9 cellular contexts compared by ENCODE assay signal in the genomic region with DNA sequence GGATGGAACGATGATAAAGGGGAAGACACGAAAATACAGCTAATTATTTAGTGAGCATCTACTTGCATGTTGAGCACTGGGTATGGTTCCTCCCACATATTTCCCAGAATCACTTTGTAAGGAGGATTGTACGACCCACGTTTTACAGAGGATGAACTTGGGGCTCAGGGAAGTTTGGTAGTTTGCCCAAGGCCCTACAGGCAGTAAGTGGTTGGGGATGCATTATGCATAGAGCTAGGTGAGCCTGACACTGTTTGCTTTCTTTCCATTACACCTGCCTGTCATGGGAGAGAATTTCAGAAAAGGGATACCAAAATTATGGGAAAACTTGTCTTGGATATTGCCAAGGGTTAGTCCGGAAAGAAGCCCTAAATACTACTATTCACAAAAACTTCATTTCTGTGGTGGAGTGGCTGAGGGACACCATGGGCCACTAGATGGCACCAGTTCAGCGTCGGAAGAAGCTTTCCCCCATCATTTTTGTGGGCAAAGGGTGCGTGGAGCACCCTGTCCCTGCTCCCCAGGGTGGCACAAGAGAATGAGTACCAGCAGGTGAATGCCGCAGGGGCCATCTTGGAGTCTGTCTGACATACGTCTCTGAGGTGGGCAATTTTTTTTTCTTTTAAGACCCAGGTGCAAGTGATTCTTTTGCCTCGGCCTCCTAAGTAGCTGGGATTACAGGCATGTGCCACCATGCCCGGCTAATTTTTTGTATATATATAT. TPM values are rescaled to one million over a fixed set of nuclear protein-coding genes. Genes with fewer than 3 reads are reported as not detected.
DNase-seq lines count a peak whose midpoint lies in the region; ATAC-seq and TF ChIP-seq lines count a peak whose summit lies in the region.
"Had no signal": no experiment of that assay in that cellular context is flagged by ENCODE, and none has a peak within 500 bp of the region (broad histone marks: within the 10 kb centered on the region; RNA-seq: fewer than 3 reads in every experiment).

No MANE protein-coding gene starts in this region.

- BruUV-seq in mammary epithelial cell (replicated peaks; lab: Mats Ljungman, UMichigan): no TSS peak

- TF ChIP-seq CTCF in VCaP (conservative IDR thresholded peaks at IDR 0.05): peak; percentile 92
- peak; percentile 92 to 93 for TF ChIP-seq CTCF in mammary epithelial cell (conservative IDR thresholded peaks at IDR 0.05 in 1 of 2, IDR thresholded peaks at IDR 0.05 in 1 of 2; ENCODE audit: extremely low read depth in 1 of 2, insufficient read depth in 1 of 2, low read depth in 1 of 2, low read length in 2 of 2)

- no peaks in the 10 kb centered on the region for H3K9me3 ChIP-seq in mammary epithelial cell (replicated peaks; ENCODE audit: insufficient read depth, low read length)
- H3K9me3 ChIP-seq: BLaER1 had no signal

- H3K9ac ChIP-seq in mammary epithelial cell (ENCODE audit: insufficient read depth, low read length): no peak overlapping the region
- H3K9ac ChIP-seq: BLaER1 had no signal

- DNase-seq in NK-92 treated with Interleukin-12 subunit alpha and Interleukin-12 subunit beta, amount 100 ng/mL, for 24 hours (lab: John Stamatoyannopoulos, UW): peak; percentile 20
- no peak for DNase-seq in NK-92 (lab: John Stamatoyannopoulos, UW; ENCODE audit: unreplicated experiment)
- DNase-seq in NCI-H2081 treated with DMSO at 0.1 percent for 48 hours (lab: John Stamatoyannopoulos, UW): peak; percentile 9
- peak; percentile 46 for DNase-seq in mammary epithelial cell
- peak; percentile 55 for DNase-seq in left lobe of liver (ENCODE audit: low spot score)
- peak; percentile 26 for DNase-seq in stimulated activated CD8-positive, alpha-beta memory T cell treated with anti-CD3 and anti-CD28 coated beads, Interleukin-12 subunit alpha, Interleukin-12 subunit beta, amount 100 ng/mL, for 1 hour (ENCODE audit: low read depth)

- in situ Hi-C loops in mammary epithelial cell (cut with MboI; ENCODE audit: low sequenced_read_pairs in 2 of 2): loop anchor here (10.0 to 25.0 kb wide), 2 partner anchors 254 to 702 kb away; no protein-coding TSS in a partner anchor

- H3K4me2 ChIP-seq in mammary epithelial cell (ENCODE audit: insufficient read depth, low read depth, low read length): no peak overlapping the region
- H3K4me2 ChIP-seq: BLaER1 had no signal

- H3K79me2 ChIP-seq in mammary epithelial cell (ENCODE audit: insufficient read depth, low read length): no peaks in the 10 kb centered on the region

- CTCF ChIA-PET in mammary epithelial cell (lab: Charles Lee; ENCODE audit: low non-redundant PET): interaction anchor here (0.5 to 1.4 kb wide), 5 partner anchors 10 to 846 kb away, joined by 3 to 17 read pairs (median 11); no protein-coding TSS in a partner anchor

- dilution Hi-C loops in mammary epithelial cell (cut with HindIII; ENCODE audit: low sequenced_read_pairs): loop anchor here (25.0 kb wide), 1 partner anchor 702 kb away; no protein-coding TSS in a partner anchor

- H3K4me1 ChIP-seq in mammary epithelial cell (ENCODE audit: insufficient read depth, low read length): no peaks in the 10 kb centered on the region
- H3K4me1 ChIP-seq: BLaER1 had no signal

- no peak overlapping the region for H3K4me3 ChIP-seq in mammary epithelial cell (replicated peaks in 1 of 3; ENCODE audit: insufficient read depth in 1 of 3, low read depth in 2 of 3, low read length in 3 of 3)
- H3K4me3 ChIP-seq: BLaER1 had no signal

- H2AFZ ChIP-seq in mammary epithelial cell (ENCODE audit: low read depth, low read length): no peak overlapping the region

- intact Hi-C loops in mammary epithelial cell (cut with micrococcal nuclease): loop anchor here (1.0 to 5.0 kb wide), 5 partner anchors 48 to 687 kb away; partner anchors contain the start of gene MYO5B

- 36% methylated on average over 12 of the region's 12 CpGs for WGBS in mammary epithelial cell (ENCODE audit: low coverage, missing lambda C conversion rate)

- no peaks in the 10 kb centered on the region for H3K36me3 ChIP-seq in mammary epithelial cell (ENCODE audit: insufficient read depth, low read length)
- H3K36me3 ChIP-seq: BLaER1 had no signal

- peak; percentile 87 for ATAC-seq in left lobe of liver
- ATAC-seq in GM18498 (IDR thresholded peaks at IDR 0.05; ENCODE audit: unreplicated experiment): no peak

- no peaks in the 10 kb centered on the region for H3K27me3 ChIP-seq in mammary epithelial cell (ENCODE audit: insufficient read depth, low read length)
- H3K27me3 ChIP-seq: BLaER1 had no signal

- H4K20me1 ChIP-seq in mammary epithelial cell (ENCODE audit: insufficient read depth, low read length): no peaks in the 10 kb centered on the region
- H4K20me1 ChIP-seq: BLaER1 had no signal

- H3K27ac ChIP-seq in VCaP (no peak overlapping the region), mammary epithelial cell (ENCODE audit: insufficient read depth, low read depth, low read length) (no peak overlapping the region)
- H3K27ac ChIP-seq: BLaER1 had no signal

RNA-seq across cellular contexts. Expression of gene RPL17, which starts 18.3 kb away (rescaled TPM):
- total RNA-seq in mammary epithelial cell (1,000 to 10,000 TPM; 1,496 to 1,607 TPM), left lobe of liver (418 TPM)
- 3,892 TPM for polyA plus RNA-seq in mammary epithelial cell
- 979 TPM for polyA minus RNA-seq in mammary epithelial cell

RNA-seq across cellular contexts. Expression of gene C18orf32, which starts 23.5 kb away (rescaled TPM):
- total RNA-seq in mammary epithelial cell: 10 to 100 TPM; 17.3 to 32.2 TPM
- polyA plus RNA-seq in mammary epithelial cell: 12.1 TPM
- polyA minus RNA-seq in mammary epithelial cell: 1.7 TPM
- 30.0 TPM for total RNA-seq in left lobe of liver

RNA-seq across cellular contexts. Expression of gene DYM, which starts 50.1 kb away (rescaled TPM):
- 10 to 100 TPM; 45.5 to 58.0 TPM for total RNA-seq in mammary epithelial cell
- 24.2 TPM for polyA plus RNA-seq in mammary epithelial cell
- polyA minus RNA-seq in mammary epithelial cell: 130 TPM
- 28.5 TPM for total RNA-seq in left lobe of liver

RNA-seq across cellular contexts. Expression of gene LIPG, which starts 51.3 kb away (rescaled TPM):
- total RNA-seq in mammary epithelial cell (100 to 1,000 TPM in 1 of 2 donors, 10 to 100 TPM in 1; 78.8 to 153 TPM), left lobe of liver (89.4 TPM)
- polyA plus RNA-seq in mammary epithelial cell: 45.5 TPM
- 64.0 TPM for polyA minus RNA-seq in mammary epithelial cell
